In genomic region chr7:100513212-100513611, GRCh38 we compare ENCODE assay signal across 15 cellular contexts. TPM values are rescaled to one million over a fixed set of nuclear protein-coding genes. Genes with fewer than 3 reads are reported as not detected.
DNase-seq lines count a peak whose midpoint lies in the region; ATAC-seq lines count a peak whose summit lies in the region.
"Had no signal": no experiment of that assay in that cellular context is flagged by ENCODE, and none has a peak within 500 bp of the region (broad histone marks: within the 10 kb centered on the region; RNA-seq: fewer than 3 reads in every experiment).

No MANE protein-coding gene starts in this region.

- H3K27me3 Mint-ChIP-seq in activated naive CD4-positive, alpha-beta T cell treated with anti-CD3 and anti-CD28 coated beads, Interleukin-2, amount 50 U/mL, for 24 hours: no peaks in the 10 kb centered on the region
- no peaks in the 10 kb centered on the region for H3K27me3 Mint-ChIP-seq in T-helper 17 cell
- no peaks in the 10 kb centered on the region for H3K27me3 Mint-ChIP-seq in stimulated activated naive CD8-positive, alpha-beta T cell treated with anti-CD3 and anti-CD28 coated beads, Interleukin-15, amount 100 ng/mL, for 72 hours
- H3K27me3 Mint-ChIP-seq: CD4-positive, CD25-positive, alpha-beta regulatory T cell had no signal

- no peaks in the 10 kb centered on the region for H3K9me3 Mint-ChIP-seq in activated naive CD4-positive, alpha-beta T cell treated with anti-CD3 and anti-CD28 coated beads, Interleukin-2, amount 50 U/mL, for 24 hours
- H3K9me3 Mint-ChIP-seq in stimulated activated naive CD8-positive, alpha-beta T cell treated with anti-CD3 and anti-CD28 coated beads, Interleukin-15, amount 100 ng/mL, for 72 hours: no peaks in the 10 kb centered on the region
- H3K9me3 Mint-ChIP-seq: CD8-positive, alpha-beta T cell; HFFc6 had no signal

- no peaks in the 10 kb centered on the region for H3K9me3 ChIP-seq in T-helper 17 cell (ENCODE audit: control insufficient read depth, low read length, poor library complexity, severe bottlenecking)
- H3K9me3 ChIP-seq: BLaER1, Caco-2, HAP-1 had no signal

- ATAC-seq in T-helper 17 cell (no peak), HG03432 (IDR thresholded peaks at IDR 0.05; ENCODE audit: unreplicated experiment) (no peak)
- ATAC-seq in stimulated activated naive CD8-positive, alpha-beta T cell treated with anti-CD3 and anti-CD28 coated beads, Interleukin-15, amount 100 ng/mL, for 72 hours: no peak
- ATAC-seq: CD8-positive, alpha-beta T cell had no signal

- H3K36me3 Mint-ChIP-seq in activated naive CD4-positive, alpha-beta T cell treated with anti-CD3 and anti-CD28 coated beads, Interleukin-2, amount 50 U/mL, for 24 hours: no peaks in the 10 kb centered on the region
- H3K36me3 Mint-ChIP-seq in T-helper 17 cell (ENCODE audit: low read depth): no peaks in the 10 kb centered on the region
- H3K36me3 Mint-ChIP-seq: CD8-positive, alpha-beta T cell had no signal

- peaks cover 32% of the 10 kb centered on the region for H3K4me1 Mint-ChIP-seq in activated naive CD4-positive, alpha-beta T cell treated with anti-CD3 and anti-CD28 coated beads, Interleukin-2, amount 50 U/mL, for 24 hours
- peaks cover 19% of the 10 kb centered on the region for H3K4me1 Mint-ChIP-seq in T-helper 17 cell
- H3K4me1 Mint-ChIP-seq in stimulated activated naive CD8-positive, alpha-beta T cell treated with anti-CD3 and anti-CD28 coated beads, Interleukin-15, amount 100 ng/mL, for 72 hours: peaks cover 25% of the 10 kb centered on the region

- H3K4me3 Mint-ChIP-seq in activated naive CD4-positive, alpha-beta T cell treated with anti-CD3 and anti-CD28 coated beads, Interleukin-2, amount 50 U/mL, for 24 hours: no peak overlapping the region
- peak overlapping the region; percentile 41 for H3K4me3 Mint-ChIP-seq in T-helper 17 cell
- H3K4me3 Mint-ChIP-seq in stimulated activated naive CD8-positive, alpha-beta T cell treated with anti-CD3 and anti-CD28 coated beads, Interleukin-15, amount 100 ng/mL, for 72 hours: no peak overlapping the region
- H3K4me3 Mint-ChIP-seq: B cell; CD4-positive, CD25-positive, alpha-beta regulatory T cell; CD8-positive, alpha-beta T cell; HFFc6 had no signal

- peak overlapping the region; percentile 85 for H3K27ac Mint-ChIP-seq in activated naive CD4-positive, alpha-beta T cell treated with anti-CD3 and anti-CD28 coated beads, Interleukin-2, amount 50 U/mL, for 24 hours
- H3K27ac Mint-ChIP-seq in T-helper 17 cell: no peak overlapping the region
- no peak overlapping the region for H3K27ac Mint-ChIP-seq in stimulated activated naive CD8-positive, alpha-beta T cell treated with anti-CD3 and anti-CD28 coated beads, Interleukin-15, amount 100 ng/mL, for 72 hours
- H3K27ac Mint-ChIP-seq: B cell; CD8-positive, alpha-beta T cell; HFFc6 had no signal

- DNase-seq in activated naive CD4-positive, alpha-beta T cell (lab: John Stamatoyannopoulos, UW): no peak
- DNase-seq in T-helper 17 cell: no peak
- DNase-seq in stimulated activated naive CD8-positive, alpha-beta T cell treated with anti-CD3 and anti-CD28 coated beads, Interleukin-15, amount 100 ng/mL, for 72 hours: no peak
- DNase-seq: Caco-2; CD4-positive, CD25-positive, alpha-beta regulatory T cell; CD8-positive, alpha-beta T cell; DMS153; DND-41; GOT3; HFFc6 had no signal

RNA-seq across cellular contexts. Expression of gene AGFG2, which starts 25.8 kb away (rescaled TPM):
- total RNA-seq in T-helper 17 cell: 10 to 100 TPM; 33.1 to 45.9 TPM

RNA-seq across cellular contexts. Expression of gene NYAP1, which starts 29.5 kb away (rescaled TPM):
- 1 to 10 TPM; 1.3 TPM for total RNA-seq in T-helper 17 cell
- total RNA-seq: B cell had no signal

RNA-seq across cellular contexts. Expression of gene TSC22D4, which starts 34.2 kb away (rescaled TPM):
- 100 to 1,000 TPM in 1 of 2 donors, 10 to 100 TPM in 1; 94.7 to 104 TPM for total RNA-seq in T-helper 17 cell

RNA-seq across cellular contexts. Expression of gene SPACDR, which starts 49.2 kb away (rescaled TPM):
- total RNA-seq in T-helper 17 cell: 1 to 10 TPM; 1.4 to 1.7 TPM
